15 cellular contexts compared by ENCODE assay signal in genomic region chr13:29993716-29994488, GRCh38.
DNase-seq lines count a peak whose midpoint lies in the region; ATAC-seq lines count a peak whose summit lies in the region.
"Had no signal": no experiment of that assay in that cellular context is flagged by ENCODE, and none has a peak within 500 bp of the region (broad histone marks: within the 10 kb centered on the region; RNA-seq: fewer than 3 reads in every experiment).

No MANE protein-coding gene starts in this region.

- no peaks in the 10 kb centered on the region for H3K4me1 Mint-ChIP-seq in naive thymus-derived CD8-positive, alpha-beta T cell
- H3K4me1 Mint-ChIP-seq: CD4-positive, alpha-beta memory T cell; memory B cell; stimulated activated effector memory CD8-positive, alpha-beta T cell treated with anti-CD3 and anti-CD28 coated beads, Interleukin-12 subunit alpha, Interleukin-12 subunit beta, amount 100 ng/mL, for 72 hours; T-cell had no signal

- no peaks in the 10 kb centered on the region for H3K27me3 Mint-ChIP-seq in naive thymus-derived CD8-positive, alpha-beta T cell
- H3K27me3 Mint-ChIP-seq: T-cell had no signal

- POLR2A ChIA-PET in naive thymus-derived CD8-positive, alpha-beta T cell (lab: Charles Lee) = interaction anchor here (0.6 kb wide), 1 partner anchor 14 kb away, joined by 4 read pairs; no protein-coding TSS in a partner anchor

- H3K27me3 ChIP-seq in skeletal muscle satellite cell (ENCODE audit: control insufficient read depth, insufficient read depth, low read length) = no peaks in the 10 kb centered on the region
- H3K27me3 ChIP-seq: pancreas had no signal

- ATAC-seq in HG02840 (IDR thresholded peaks at IDR 0.05; ENCODE audit: low FRiP score, unreplicated experiment) (no peak), HG03196 (IDR thresholded peaks at IDR 0.05; ENCODE audit: unreplicated experiment) (no peak)
- ATAC-seq in naive thymus-derived CD8-positive, alpha-beta T cell = no peak
- ATAC-seq: stimulated activated effector memory CD8-positive, alpha-beta T cell treated with anti-CD3 and anti-CD28 coated beads, Interleukin-12 subunit alpha, Interleukin-12 subunit beta, amount 100 ng/mL, for 72 hours; T-cell had no signal

- no peaks in the 10 kb centered on the region for H3K9me3 ChIP-seq in skeletal muscle satellite cell (replicated peaks; ENCODE audit: low read length)
- H3K9me3 ChIP-seq: pancreas had no signal

- H3K9ac ChIP-seq in skeletal muscle satellite cell (ENCODE audit: low read depth, low read length) = peak overlapping the region; percentile 66

- no peaks in the 10 kb centered on the region for H3K9me3 Mint-ChIP-seq in naive thymus-derived CD8-positive, alpha-beta T cell
- H3K9me3 Mint-ChIP-seq: memory B cell; stimulated activated effector memory CD8-positive, alpha-beta T cell treated with anti-CD3 and anti-CD28 coated beads, Interleukin-12 subunit alpha, Interleukin-12 subunit beta, amount 100 ng/mL, for 72 hours; T-cell had no signal

- DNase-seq in EH (ENCODE audit: low read depth) = peak; percentile 90
- DNase-seq in RPMI7951 (ENCODE audit: low read depth) = peak; percentile 88
- peak; percentile 43 for DNase-seq in fibroblast of gingiva (ENCODE audit: low read depth)
- no peak for DNase-seq in pons (ENCODE audit: low spot score)
- no peak for DNase-seq in naive thymus-derived CD8-positive, alpha-beta T cell
- DNase-seq: activated CD4-positive, alpha-beta T cell treated with anti-CD3 and anti-CD28 coated beads for 1 hour; aorta; CD4-positive, alpha-beta memory T cell; pancreas; T-cell had no signal

- H3K4me3 Mint-ChIP-seq in naive thymus-derived CD8-positive, alpha-beta T cell = no peak overlapping the region
- H3K4me3 Mint-ChIP-seq: CD4-positive, alpha-beta memory T cell; memory B cell; stimulated activated effector memory CD8-positive, alpha-beta T cell treated with anti-CD3 and anti-CD28 coated beads, Interleukin-12 subunit alpha, Interleukin-12 subunit beta, amount 100 ng/mL, for 72 hours; T-cell had no signal

- no peaks in the 10 kb centered on the region for H3K36me3 ChIP-seq in skeletal muscle satellite cell (ENCODE audit: insufficient read depth, low read length)
- H3K36me3 ChIP-seq: pancreas had no signal

- H3K4me3 ChIP-seq in skeletal muscle satellite cell (ENCODE audit: low read length) = peak overlapping the region; percentile 17
- H3K4me3 ChIP-seq: pancreas had no signal

- H3K4me2 ChIP-seq in skeletal muscle satellite cell (ENCODE audit: low read length) = peak overlapping the region; percentile 52

- no peaks in the 10 kb centered on the region for H3K36me3 Mint-ChIP-seq in naive thymus-derived CD8-positive, alpha-beta T cell
- H3K36me3 Mint-ChIP-seq: CD4-positive, alpha-beta memory T cell; memory B cell; stimulated activated effector memory CD8-positive, alpha-beta T cell treated with anti-CD3 and anti-CD28 coated beads, Interleukin-12 subunit alpha, Interleukin-12 subunit beta, amount 100 ng/mL, for 72 hours; T-cell had no signal

- no peak overlapping the region for H3K27ac Mint-ChIP-seq in naive thymus-derived CD8-positive, alpha-beta T cell
- H3K27ac Mint-ChIP-seq: memory B cell; stimulated activated effector memory CD8-positive, alpha-beta T cell treated with anti-CD3 and anti-CD28 coated beads, Interleukin-12 subunit alpha, Interleukin-12 subunit beta, amount 100 ng/mL, for 72 hours; T-cell had no signal

- H3K4me1 ChIP-seq in skeletal muscle satellite cell (ENCODE audit: control insufficient read depth, insufficient read depth, low read length) = peaks cover 26% of the 10 kb centered on the region
- H3K4me1 ChIP-seq: pancreas had no signal

Comparison
In these comparisons a context has a peak if more than half of its experiments do, and no peak if none do; other contexts are left out.
1. DNase-seq: peak in EH (single experiment), RPMI7951 (single experiment) and fibroblast of gingiva (single experiment); none in pons (single experiment) and naive thymus-derived CD8-positive, alpha-beta T cell (0 of 10).